In the genomic region with DNA sequence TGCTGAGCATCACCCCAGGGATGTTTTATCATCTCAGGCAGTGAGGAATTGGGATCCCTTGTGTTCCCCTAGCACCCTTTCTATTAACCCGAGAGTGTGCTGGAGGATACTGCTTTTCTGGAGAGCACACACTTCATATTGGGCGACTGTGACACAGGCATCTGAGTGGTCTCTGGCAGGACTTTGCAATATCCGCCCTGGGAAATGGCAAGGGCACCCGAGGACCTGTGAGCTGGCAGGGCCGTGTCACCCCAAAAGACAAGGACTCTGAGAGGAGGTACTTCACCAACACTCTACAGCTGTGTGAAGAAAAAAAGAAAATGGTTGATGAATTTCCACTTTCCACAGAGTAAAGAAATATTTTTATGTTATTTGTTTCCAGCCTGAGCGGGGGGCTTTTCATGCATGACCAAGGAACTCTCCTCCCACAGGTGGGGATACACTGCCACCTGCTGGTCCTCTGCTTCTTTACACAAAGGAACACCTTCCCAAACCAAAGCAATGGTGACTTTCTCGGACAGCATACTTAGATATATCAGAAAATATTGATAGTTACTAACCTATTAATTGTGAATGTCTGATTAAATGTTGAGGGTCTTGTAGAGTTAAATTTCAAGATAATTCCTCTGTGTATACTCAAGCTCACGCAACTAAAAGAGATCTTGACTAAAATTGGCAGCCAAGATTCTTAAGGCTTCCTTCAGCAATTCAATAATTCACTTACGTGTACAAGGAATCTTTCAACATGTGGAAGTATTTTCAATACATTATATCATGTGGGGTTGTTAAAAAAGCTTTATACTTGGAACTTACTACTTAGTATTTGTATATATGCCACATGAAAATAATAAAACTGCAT, we compare ENCODE assay signal across 8 cellular contexts. TPM values are rescaled to one million over a fixed set of nuclear protein-coding genes. Genes with fewer than 3 reads are reported as not detected.
DNase-seq lines count a peak whose midpoint lies in the region; ATAC-seq and TF ChIP-seq lines count a peak whose summit lies in the region.

No MANE protein-coding gene starts in this region.

- TF ChIP-seq POLR2A in heart left ventricle (IDR thresholded peaks at IDR 0.05) (no peak), lower leg skin (IDR thresholded peaks at IDR 0.05) (no peak)

- TF ChIP-seq CTCF in heart left ventricle (IDR thresholded peaks at IDR 0.05), result peak in 9 of 12 donors; percentile 14 to 59 (median 42)
- peak; percentile 91 for TF ChIP-seq CTCF in chondrocyte (IDR thresholded peaks at IDR 0.05)
- TF ChIP-seq CTCF in neural cell (IDR thresholded peaks at IDR 0.05; ENCODE audit: poor library complexity, severe bottlenecking), result peak; percentile 90
- TF ChIP-seq CTCF in lower leg skin (IDR thresholded peaks at IDR 0.05), result no peak

- TF ChIP-seq EP300 in neural cell (conservative IDR thresholded peaks at IDR 0.05; ENCODE audit: poor library complexity, severe bottlenecking), result no peak

- no peak overlapping the region for H3K27ac ChIP-seq in heart left ventricle
- no peak overlapping the region for H3K27ac ChIP-seq in neural cell (ENCODE audit: low read length)

- H3K36me3 Mint-ChIP-seq in chondrocyte (ENCODE audit: low read depth), result no peaks in the 10 kb centered on the region

- H3K9ac ChIP-seq in neural cell (ENCODE audit: low read length), result no peak overlapping the region

- H3K79me2 ChIP-seq in neural cell (replicated peaks; ENCODE audit: insufficient read depth, low read length), result no peaks in the 10 kb centered on the region

- H3K4me1 Mint-ChIP-seq in chondrocyte (ENCODE audit: low read depth), result no peaks in the 10 kb centered on the region

- H3K9me3 Mint-ChIP-seq in chondrocyte (ENCODE audit: low read depth), result no peaks in the 10 kb centered on the region

- WGBS in heart left ventricle, 4 donors, result 35 to 38% (median 36%) methylated on average over 9 of the region's 9 CpGs
- 34 to 43% methylated on average over 9 of the region's 9 CpGs for WGBS in lower leg skin, 2 donors

- peak; percentile 99 for TF ChIP-seq RAD21 in neural cell (conservative IDR thresholded peaks at IDR 0.05)

- no peaks in the 10 kb centered on the region for H4K20me1 ChIP-seq in neural cell (ENCODE audit: insufficient read depth)

- H3K9me2 ChIP-seq in neural cell (ENCODE audit: insufficient read depth, low read length), result no peaks in the 10 kb centered on the region

- H3K4me3 Mint-ChIP-seq in chondrocyte (ENCODE audit: unreplicated experiment), result no peak overlapping the region

- H2AFZ ChIP-seq in neural cell (ENCODE audit: low read depth, low read length), result no peak overlapping the region

- H3K4me1 ChIP-seq in heart left ventricle, result no peaks in the 10 kb centered on the region

- DNase-seq in heart left ventricle, result no peak
- DNase-seq in left ventricle myocardium superior, result no peak
- peak; percentile 23 for DNase-seq in NCI-H774 (lab: John Stamatoyannopoulos, UW)
- DNase-seq in chondrocyte (ENCODE audit: low spot score), result no peak
- no peak for DNase-seq in lower leg skin (ENCODE audit: low spot score in 2 of 2)
- no peak for DNase-seq in activated effector memory CD4-positive, alpha-beta T cell treated with anti-CD3 and anti-CD28 coated beads, Interleukin-2, amount 50 U/mL, for 16 hours

- H3K4me3 ChIP-seq in heart left ventricle, result no peak overlapping the region
- no peak overlapping the region for H3K4me3 ChIP-seq in neural cell (ENCODE audit: low read length)
- H3K4me3 ChIP-seq in lower leg skin (ENCODE audit: low read depth, poor library complexity, severe bottlenecking), result no peak overlapping the region

- H3K27me3 Mint-ChIP-seq in chondrocyte (ENCODE audit: low read depth), result peaks cover 26% of the 10 kb centered on the region

- H3F3A ChIP-seq in neural cell (ENCODE audit: insufficient read depth, low read length, poor library complexity, severe bottlenecking), result no peaks in the 10 kb centered on the region

- H3K36me3 ChIP-seq in heart left ventricle (no peaks in the 10 kb centered on the region), neural cell (ENCODE audit: insufficient read depth, low read length) (no peaks in the 10 kb centered on the region)

- H3K27ac Mint-ChIP-seq in chondrocyte (ENCODE audit: unreplicated experiment), result no peak overlapping the region

- peaks cover 0 to 24% (median 0%) of the 10 kb centered on the region in 9 donors for H3K27me3 ChIP-seq in heart left ventricle
- H3K27me3 ChIP-seq in neural cell (ENCODE audit: insufficient read depth, low read depth, low read length), result no peaks in the 10 kb centered on the region

- ATAC-seq in heart left ventricle (no peak), left ventricle myocardium superior (no peak), HG02884 (IDR thresholded peaks at IDR 0.05; ENCODE audit: unreplicated experiment) (peak; percentile 28)

- H3K9me3 ChIP-seq in heart left ventricle, result no peaks in the 10 kb centered on the region
- no peaks in the 10 kb centered on the region for H3K9me3 ChIP-seq in neural cell (ENCODE audit: low read length)

- intact Hi-C loops in heart left ventricle (cut with DNase I), result no loop called here
- intact Hi-C loops in left ventricle myocardium superior (cut with micrococcal nuclease), result no loop called here
- intact Hi-C loops in lower leg skin (cut with DNase I; ENCODE audit: low total_unique reads), result no loop called here

- no peak overlapping the region for H3K4me2 ChIP-seq in neural cell (ENCODE audit: low read length)

TF ChIP-seq in neural cell, 6 proteins besides CTCF, POLR2A, EP300 and RAD21:
- no peak for TF ChIP-seq MXI1 (conservative IDR thresholded peaks at IDR 0.05; ENCODE audit: poor library complexity, severe bottlenecking)
- TF ChIP-seq SMC3 (conservative IDR thresholded peaks at IDR 0.05; ENCODE audit: poor library complexity), result peak; percentile 96
- TF ChIP-seq POLR2AphosphoS5 (IDR thresholded peaks at IDR 0.05), result no peak
- TF ChIP-seq EZH2 (IDR thresholded peaks at IDR 0.05; ENCODE audit: borderline replicate concordance, insufficient read depth, low read length, poor library complexity, severe bottlenecking), result no peak

RNA-seq across cellular contexts. Expression of gene REG3G, which starts 45.9 kb away (rescaled TPM):
- total RNA-seq in heart left ventricle, result not detected
- polyA plus RNA-seq in heart left ventricle, result under 1 TPM in 1 of 2 donors, not detected in 1; 0.11 TPM
- not detected for total RNA-seq in left ventricle myocardium superior
- total RNA-seq in chondrocyte, result not detected in 3 replicates
- not detected in 2 replicates for polyA plus RNA-seq in neural cell
- not detected in 2 replicates for polyA minus RNA-seq in neural cell
- not detected for total RNA-seq in lower leg skin

Comparison
In these comparisons a context has a peak if more than half of its experiments do, and no peak if none do; other contexts are left out.
1. CTCF ChIP-seq: peak in heart left ventricle (9 of 12), chondrocyte (single experiment) and neural cell (single experiment); none in lower leg skin (0 of 3).